23 cellular contexts compared by ENCODE assay signal in the genomic region with DNA sequence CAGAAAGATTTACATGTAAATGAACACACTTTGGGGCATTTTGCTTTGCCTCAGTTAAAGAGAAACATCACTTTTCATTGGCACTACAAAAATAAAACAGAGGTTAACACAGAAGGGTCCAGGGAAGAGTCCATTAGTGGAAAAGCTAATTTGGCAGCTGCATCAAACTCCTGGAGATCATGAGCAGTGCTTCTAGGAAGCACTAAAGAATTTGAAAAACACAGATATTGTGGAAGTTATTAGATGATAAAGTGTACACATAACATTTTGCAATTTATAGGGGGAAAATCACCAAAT.
DNase-seq lines count a peak whose midpoint lies in the region; ATAC-seq, FAIRE-seq and TF ChIP-seq lines count a peak whose summit lies in the region.
"Had no signal": no experiment of that assay in that cellular context is flagged by ENCODE, and none has a peak within 500 bp of the region (broad histone marks: within the 10 kb centered on the region; RNA-seq: fewer than 3 reads in every experiment).

No MANE protein-coding gene starts in this region.

- no peak overlapping the region for H2AFZ ChIP-seq in HepG2 (ENCODE audit: low read length)

- TF ChIP-seq RAD21 in liver (IDR thresholded peaks at IDR 0.05), result peak; percentile 20 to 49
- TF ChIP-seq RAD21 in HepG2 (CRISPR knock-in tag; IDR thresholded peaks at IDR 0.05), result no peak

- H3K36me3 ChIP-seq in heart right ventricle, result no peaks in the 10 kb centered on the region
- H3K36me3 ChIP-seq in liver (ENCODE audit: control insufficient read depth in 4 of 4, insufficient read depth in 3 of 4, low read depth in 1 of 4, low read length in 3 of 4), result no peaks in the 10 kb centered on the region
- H3K36me3 ChIP-seq in HepG2 (replicated peaks in 1 of 2; ENCODE audit: control insufficient read depth in 1 of 2, insufficient read depth in 2 of 2, low read length in 2 of 2), result no peaks in the 10 kb centered on the region
- H3K36me3 ChIP-seq: BLaER1, HAP-1 had no signal

- CTCF ChIA-PET in activated naive CD4-positive, alpha-beta T cell treated with anti-CD3 and anti-CD28 coated beads, Interleukin-2, amount 10 ng/mL, durations not matched to agents 7 days and 5 days (lab: Charles Lee), result no interaction called here
- CTCF ChIA-PET in HepG2 (lab: Yijun Ruan, JAX; ENCODE audit: low intra/inter-chr PET ratio, low total read pairs), result no interaction called here
- CTCF ChIA-PET in activated CD4-positive, alpha-beta memory T cell treated with anti-CD3 and anti-CD28 coated beads, Interleukin-2, amount 10 ng/mL, durations not matched to agents 7 days and 5 days (lab: Charles Lee), result no interaction called here

- no peak for FAIRE-seq in HepG2 (lab: Jason Lieb, UNC)
- FAIRE-seq: A204.1, GM12892, H54 had no signal

- POLR2A ChIA-PET in HepG2 (lab: Yijun Ruan, JAX), result no interaction called here
- POLR2A ChIA-PET in activated CD4-positive, alpha-beta memory T cell treated with anti-CD3 and anti-CD28 coated beads, Interleukin-2, amount 10 ng/mL, durations not matched to agents 7 days and 5 days (lab: Charles Lee), result no interaction called here
- POLR2A ChIA-PET in naive thymus-derived CD8-positive, alpha-beta T cell (lab: Charles Lee), result no interaction called here

- no peaks in the 10 kb centered on the region for H3K9me3 Mint-ChIP-seq in activated naive CD4-positive, alpha-beta T cell treated with anti-CD3 and anti-CD28 coated beads, Interleukin-2, amount 10 ng/mL, durations not matched to agents 7 days and 5 days
- no peaks in the 10 kb centered on the region for H3K9me3 Mint-ChIP-seq in activated naive CD4-positive, alpha-beta T cell treated with anti-CD3 and anti-CD28 coated beads, Interleukin-2, amount 50 U/mL, for 72 hours
- no peaks in the 10 kb centered on the region for H3K9me3 Mint-ChIP-seq in activated CD4-positive, alpha-beta memory T cell treated with anti-CD3 and anti-CD28 coated beads, Interleukin-2, amount 10 ng/mL, durations not matched to agents 7 days and 5 days
- H3K9me3 Mint-ChIP-seq in naive thymus-derived CD8-positive, alpha-beta T cell, result no peaks in the 10 kb centered on the region
- H3K9me3 Mint-ChIP-seq: CD8-positive, alpha-beta T cell; HFFc6 had no signal

- no peak overlapping the region for H3K4me3 Mint-ChIP-seq in activated naive CD4-positive, alpha-beta T cell treated with anti-CD3 and anti-CD28 coated beads, Interleukin-2, amount 10 ng/mL, durations not matched to agents 7 days and 5 days
- no peak overlapping the region for H3K4me3 Mint-ChIP-seq in activated CD4-positive, alpha-beta memory T cell treated with anti-CD3 and anti-CD28 coated beads, Interleukin-2, amount 10 ng/mL, durations not matched to agents 7 days and 5 days
- no peak overlapping the region for H3K4me3 Mint-ChIP-seq in naive thymus-derived CD8-positive, alpha-beta T cell
- H3K4me3 Mint-ChIP-seq: B cell; CD4-positive, CD25-positive, alpha-beta regulatory T cell; CD8-positive, alpha-beta T cell; HFFc6 had no signal

- peak overlapping the region in 7 of 10 donors; percentile 18 to 77 (median 67) for H3K27ac ChIP-seq in heart right ventricle
- H3K27ac ChIP-seq in liver (ENCODE audit: low read depth in 1 of 2, low read length in 2 of 2), result no peak overlapping the region
- H3K27ac ChIP-seq in HepG2 (ENCODE audit: extremely low read length, insufficient read depth, low read length), result no peak overlapping the region
- H3K27ac ChIP-seq: 22Rv1, BLaER1, C4-2B had no signal

- peak overlapping the region; percentile 49 for H3K27ac Mint-ChIP-seq in activated naive CD4-positive, alpha-beta T cell treated with anti-CD3 and anti-CD28 coated beads, Interleukin-2, amount 10 ng/mL, durations not matched to agents 7 days and 5 days
- H3K27ac Mint-ChIP-seq in activated naive CD4-positive, alpha-beta T cell treated with anti-CD3 and anti-CD28 coated beads, Interleukin-2, amount 50 U/mL, for 72 hours, result no peak overlapping the region
- H3K27ac Mint-ChIP-seq in activated CD4-positive, alpha-beta memory T cell treated with anti-CD3 and anti-CD28 coated beads, Interleukin-2, amount 10 ng/mL, durations not matched to agents 7 days and 5 days, result no peak overlapping the region
- H3K27ac Mint-ChIP-seq in naive thymus-derived CD8-positive, alpha-beta T cell, result no peak overlapping the region
- H3K27ac Mint-ChIP-seq: B cell; CD4-positive, CD25-positive, alpha-beta regulatory T cell; CD8-positive, alpha-beta T cell; HFFc6 had no signal

- no peak for DNase-seq in activated naive CD4-positive, alpha-beta T cell treated with anti-CD3 and anti-CD28 coated beads, Interleukin-2, amount 10 ng/mL, durations not matched to agents 7 days and 5 days
- DNase-seq in activated naive CD4-positive, alpha-beta T cell treated with anti-CD3 and anti-CD28 coated beads, Interleukin-2, amount 50 U/mL, for 72 hours (ENCODE audit: low spot score in 2 of 2), result no peak
- no peak for DNase-seq in heart right ventricle
- DNase-seq in Right ventricle myocardium inferior (ENCODE audit: missing footprints), result no peak
- DNase-seq in HepG2 (ENCODE audit: low spot score), result no peak
- DNase-seq in activated CD4-positive, alpha-beta memory T cell treated with anti-CD3 and anti-CD28 coated beads, Interleukin-2, amount 10 ng/mL, durations not matched to agents 7 days and 5 days, result no peak
- no peak for DNase-seq in naive thymus-derived CD8-positive, alpha-beta T cell
- DNase-seq: Caco-2; CD4-positive, CD25-positive, alpha-beta regulatory T cell; CD8-positive, alpha-beta T cell; DMS153; DND-41; GOT3; HFFc6 had no signal

- no peaks in the 10 kb centered on the region for H3K27me3 ChIP-seq in heart right ventricle
- H3K27me3 ChIP-seq in liver (ENCODE audit: control insufficient read depth in 4 of 4, insufficient read depth in 4 of 4, low read length in 3 of 4), result no peaks in the 10 kb centered on the region
- H3K27me3 ChIP-seq in HepG2 (ENCODE audit: control insufficient read depth in 1 of 2, insufficient read depth in 2 of 2, low read length in 2 of 2), result no peaks in the 10 kb centered on the region
- H3K27me3 ChIP-seq: BLaER1 had no signal

- no peak overlapping the region for H3K9ac ChIP-seq in liver (ENCODE audit: low read depth in 1 of 2, low read length in 2 of 2)
- no peak overlapping the region for H3K9ac ChIP-seq in HepG2 (ENCODE audit: insufficient read depth, low read depth, low read length)
- H3K9ac ChIP-seq: BLaER1 had no signal

- TF ChIP-seq CTCF in heart right ventricle (IDR thresholded peaks at IDR 0.05), result no peak
- no peak for TF ChIP-seq CTCF in liver (IDR thresholded peaks at IDR 0.05; ENCODE audit: low read depth, low read length, missing input control)
- TF ChIP-seq CTCF in HepG2 (CRISPR knock-in tag; IDR thresholded peaks at IDR 0.05), result no peak

- TF ChIP-seq EP300 in HepG2 (IDR thresholded peaks at IDR 0.05; ENCODE audit: low read depth in 2 of 2, low read length in 2 of 2) (no peak), HepG2 (CRISPR knock-in tag; IDR thresholded peaks at IDR 0.05; ENCODE audit: borderline replicate concordance) (no peak)

- intact Hi-C loops in heart right ventricle (cut with DNase I), result no loop called here
- intact Hi-C loops in Right ventricle myocardium inferior (cut with DNase I), result no loop called here
- intact Hi-C loops in HepG2 (cut with micrococcal nuclease; ENCODE audit: unreplicated experiment), result no loop called here

- no peaks in the 10 kb centered on the region for H3K27me3 Mint-ChIP-seq in activated naive CD4-positive, alpha-beta T cell treated with anti-CD3 and anti-CD28 coated beads, Interleukin-2, amount 10 ng/mL, durations not matched to agents 7 days and 5 days
- H3K27me3 Mint-ChIP-seq in activated CD4-positive, alpha-beta memory T cell treated with anti-CD3 and anti-CD28 coated beads, Interleukin-2, amount 10 ng/mL, durations not matched to agents 7 days and 5 days, result no peaks in the 10 kb centered on the region
- H3K27me3 Mint-ChIP-seq in naive thymus-derived CD8-positive, alpha-beta T cell, result no peaks in the 10 kb centered on the region
- H3K27me3 Mint-ChIP-seq: B cell; CD4-positive, CD25-positive, alpha-beta regulatory T cell had no signal

- ATAC-seq in activated naive CD4-positive, alpha-beta T cell treated with anti-CD3 and anti-CD28 coated beads, Interleukin-2, amount 50 U/mL, for 72 hours, result no peak
- peak in 1 of 8 donors; percentile 22 for ATAC-seq in heart right ventricle
- ATAC-seq in Right ventricle myocardium inferior, result no peak
- no peak for ATAC-seq in HepG2
- ATAC-seq in naive thymus-derived CD8-positive, alpha-beta T cell, result no peak
- ATAC-seq: CD8-positive, alpha-beta T cell had no signal

- H3K9me3 ChIP-seq in heart right ventricle, result no peaks in the 10 kb centered on the region
- no peaks in the 10 kb centered on the region for H3K9me3 ChIP-seq in liver (ENCODE audit: control insufficient read depth in 4 of 4, low read length in 3 of 4)
- H3K9me3 ChIP-seq in HepG2 (ENCODE audit: low read length), result no peaks in the 10 kb centered on the region
- H3K9me3 ChIP-seq: BLaER1, Caco-2, HAP-1 had no signal

- H3K4me1 ChIP-seq in heart right ventricle, result peaks cover 0 to 28% (median 9%) of the 10 kb centered on the region in 9 donors
- peaks cover 0 to 7% (median 3%) of the 10 kb centered on the region in 4 donors for H3K4me1 ChIP-seq in liver (ENCODE audit: control insufficient read depth in 4 of 4, insufficient read depth in 4 of 4, low read length in 3 of 4)
- no peaks in the 10 kb centered on the region for H3K4me1 ChIP-seq in HepG2 (ENCODE audit: insufficient read depth, low read length)
- H3K4me1 ChIP-seq: BLaER1, Caco-2, HAP-1 had no signal

- H3K4me1 Mint-ChIP-seq in activated naive CD4-positive, alpha-beta T cell treated with anti-CD3 and anti-CD28 coated beads, Interleukin-2, amount 10 ng/mL, durations not matched to agents 7 days and 5 days, result no peaks in the 10 kb centered on the region
- H3K4me1 Mint-ChIP-seq in activated CD4-positive, alpha-beta memory T cell treated with anti-CD3 and anti-CD28 coated beads, Interleukin-2, amount 10 ng/mL, durations not matched to agents 7 days and 5 days, result no peaks in the 10 kb centered on the region
- no peaks in the 10 kb centered on the region for H3K4me1 Mint-ChIP-seq in naive thymus-derived CD8-positive, alpha-beta T cell
- H3K4me1 Mint-ChIP-seq: B cell; CD4-positive, CD25-positive, alpha-beta regulatory T cell had no signal

- no TSS peak for BruUV-seq in HepG2 (replicated peaks; lab: Mats Ljungman, UMichigan)

- no peaks in the 10 kb centered on the region for H3K36me3 Mint-ChIP-seq in activated naive CD4-positive, alpha-beta T cell treated with anti-CD3 and anti-CD28 coated beads, Interleukin-2, amount 10 ng/mL, durations not matched to agents 7 days and 5 days
- no peaks in the 10 kb centered on the region for H3K36me3 Mint-ChIP-seq in activated naive CD4-positive, alpha-beta T cell treated with anti-CD3 and anti-CD28 coated beads, Interleukin-2, amount 50 U/mL, for 72 hours
- H3K36me3 Mint-ChIP-seq in activated CD4-positive, alpha-beta memory T cell treated with anti-CD3 and anti-CD28 coated beads, Interleukin-2, amount 10 ng/mL, durations not matched to agents 7 days and 5 days (ENCODE audit: low read depth), result no peaks in the 10 kb centered on the region
- H3K36me3 Mint-ChIP-seq in naive thymus-derived CD8-positive, alpha-beta T cell, result no peaks in the 10 kb centered on the region
- H3K36me3 Mint-ChIP-seq: CD4-positive, CD25-positive, alpha-beta regulatory T cell; CD8-positive, alpha-beta T cell had no signal

- TF ChIP-seq POLR2A in HepG2 (IDR thresholded peaks at IDR 0.05; ENCODE audit: insufficient read depth in 1 of 2, low read depth in 2 of 2, low read length in 2 of 2), result no peak

- no peaks in the 10 kb centered on the region for H4K20me1 ChIP-seq in HepG2 (ENCODE audit: insufficient read depth, low read length)
- H4K20me1 ChIP-seq: BLaER1 had no signal

- no peak overlapping the region for H3K4me2 ChIP-seq in HepG2 (ENCODE audit: low read depth, low read length)
- H3K4me2 ChIP-seq: BLaER1 had no signal

- H3K4me3 ChIP-seq in heart right ventricle (no peak overlapping the region), liver (ENCODE audit: low read depth in 1 of 3, low read length in 3 of 3) (peak overlapping the region in 1 of 3 donors; percentile 11), HepG2 (replicated peaks in 1 of 3; ENCODE audit: insufficient read depth in 1 of 3, low read depth in 2 of 3, low read length in 3 of 3) (no peak overlapping the region)
- H3K4me3 ChIP-seq: BLaER1, HAP-1 had no signal

- no peaks in the 10 kb centered on the region for H3K79me2 ChIP-seq in HepG2 (ENCODE audit: insufficient read depth, low read length)

- in situ Hi-C loops in HepG2 (cut with HindIII; ENCODE audit: extremely low pct_ligation_motif_present, low pct_unique_long_range_greater_than_20kb), result no loop called here

Comparison
In these comparisons a context has a peak if more than half of its experiments do, and no peak if none do; other contexts are left out.
1. H3K27ac ChIP-seq: peak in heart right ventricle (7 of 10); none in liver (0 of 2) and HepG2 (single experiment).